Comparison of ENCODE assay signal across 8 cellular contexts in genomic region chrX:283115-283845, GRCh38. TPM values are rescaled to one million over a fixed set of nuclear protein-coding genes. Genes with fewer than 3 reads are reported as not detected.
A peak's percentile ranks its signal among the peaks of the same experiment; 100 is the strongest.
DNase-seq lines count a peak whose midpoint lies in the region; ATAC-seq, FAIRE-seq and TF ChIP-seq lines count a peak whose summit lies in the region.

No MANE protein-coding gene starts in this region.

- 2% methylated on average over 35 of the region's 45 CpGs for WGBS in smooth muscle cell (ENCODE audit: low lambda C conversion rate)

- TF ChIP-seq CTCF in smooth muscle cell (IDR thresholded peaks at IDR 0.05; ENCODE audit: borderline replicate concordance, insufficient read depth, poor library complexity, severe bottlenecking), result no peak

- H4K20me1 ChIP-seq in smooth muscle cell (ENCODE audit: low read depth), result no peaks in the 10 kb centered on the region

- peaks cover 35% of the 10 kb centered on the region for H3K36me3 ChIP-seq in iPS-18a (ENCODE audit: control insufficient read depth, low read depth, low read length)
- no peaks in the 10 kb centered on the region for H3K36me3 ChIP-seq in smooth muscle cell (ENCODE audit: low read depth)

- H3K9ac ChIP-seq in iPS-18a (ENCODE audit: low read length), result peak overlapping the region; percentile 61
- peak overlapping the region; percentile 47 for H3K9ac ChIP-seq in smooth muscle cell (ENCODE audit: low read depth)

- H3K9me3 ChIP-seq in iPS-18a (ENCODE audit: control insufficient read depth, low read depth, low read length) (no peaks in the 10 kb centered on the region), smooth muscle cell (replicated peaks; ENCODE audit: low read depth) (no peaks in the 10 kb centered on the region)

- H3K4me1 ChIP-seq in iPS-18a (ENCODE audit: control insufficient read depth, low read depth, low read length) (peaks cover 5% of the 10 kb centered on the region), smooth muscle cell (ENCODE audit: low read depth) (peaks cover 3% of the 10 kb centered on the region)

- peaks cover 3% of the 10 kb centered on the region for H3K79me2 ChIP-seq in smooth muscle cell (ENCODE audit: low read depth)

- H3K27ac ChIP-seq in iPS-18a (ENCODE audit: low read length), result peak overlapping the region; percentile 68
- peak overlapping the region; percentile 35 for H3K27ac ChIP-seq in smooth muscle cell (ENCODE audit: low read depth)

- no peaks in the 10 kb centered on the region for H3K27me3 ChIP-seq in iPS-18a (ENCODE audit: control insufficient read depth, insufficient read depth, low read length)
- no peaks in the 10 kb centered on the region for H3K27me3 ChIP-seq in smooth muscle cell (ENCODE audit: low read depth)

- H2AFZ ChIP-seq in smooth muscle cell (ENCODE audit: low read depth), result no peak overlapping the region

- TF ChIP-seq POLR2A in GM12892 (IDR thresholded peaks at IDR 0.05; ENCODE audit: low read depth, low read length) (peak; percentile 69), Raji (IDR thresholded peaks at IDR 0.05; ENCODE audit: insufficient read depth, low read depth, low read length) (peak; percentile 89)

- H3F3A ChIP-seq in smooth muscle cell (ENCODE audit: low read depth), result no peaks in the 10 kb centered on the region

- peak overlapping the region; percentile 90 for H3K4me2 ChIP-seq in smooth muscle cell

- peak; percentile 100 for FAIRE-seq in GM12892 (lab: Jason Lieb, UNC)

- peak overlapping the region; percentile 81 for H3K4me3 ChIP-seq in iPS-18a (ENCODE audit: low read length)
- peak overlapping the region; percentile 78 for H3K4me3 ChIP-seq in smooth muscle cell

- peak; percentile 99 for ATAC-seq in HG02763 (IDR thresholded peaks at IDR 0.05; ENCODE audit: unreplicated experiment)

- DNase-seq in GM12892 (ENCODE audit: insufficient read length) (peak; percentile 89), astrocyte of the hippocampus (ENCODE audit: low read depth, low spot score) (peak; percentile 94), smooth muscle cell (lab: John Stamatoyannopoulos, UW; ENCODE audit: unreplicated experiment) (no peak), cortex of kidney (lab: John Stamatoyannopoulos, UW) (no peak), SIG-M5 treated with dmso at 0.1 percent for 504 hours (lab: John Stamatoyannopoulos, UW; ENCODE audit: unreplicated experiment) (no peak)

RNA-seq across cellular contexts. Expression of gene PLCXD1, which starts 2.1 kb away (rescaled TPM):
- polyA plus RNA-seq in GM12892 (2012; ENCODE audit: missing spikeins), result 22.1 TPM
- total RNA-seq in smooth muscle cell, result 6.2 and 7.0 TPM in 2 replicates
- 13.2 and 14.0 TPM in 2 replicates for polyA plus RNA-seq in smooth muscle cell

RNA-seq across cellular contexts. Expression of gene GTPBP6, which starts 35.3 kb away (rescaled TPM):
- polyA plus RNA-seq in GM12892 (2012; ENCODE audit: missing spikeins), result 13.4 TPM
- 25.3 TPM in 2 replicates for total RNA-seq in smooth muscle cell
- 45.7 and 59.5 TPM in 2 replicates for polyA plus RNA-seq in smooth muscle cell

Comparison
In these comparisons a context has a peak if more than half of its experiments do, and no peak if none do; other contexts are left out.
1. DNase-seq: peak in GM12892 (single experiment) and astrocyte of the hippocampus (single experiment); none in smooth muscle cell (single experiment), cortex of kidney (single experiment) and SIG-M5 treated with dmso at 0.1 percent for 504 hours (single experiment).